In genomic region chr20:42218566-42218965, GRCh38 we compare ENCODE assay signal across 23 cellular contexts.
"Had no signal": no experiment of that assay in that cellular context is flagged by ENCODE, and none has a peak within 500 bp of the region (broad histone marks: within the 10 kb centered on the region; RNA-seq: fewer than 3 reads in every experiment).

No MANE protein-coding gene starts in this region.

- H3K27me3 ChIP-seq: adrenal gland, ascending aorta, brain microvascular endothelial cell, sigmoid colon, testis had no signal

- H3K27me3 Mint-ChIP-seq: activated naive CD8-positive, alpha-beta T cell; dendritic cell treated with granulocyte-macrophage colony-stimulating factor and Interleukin-4, amounts not matched to agents 40 ng/mL and 50 ng/mL, for 4 days; naive thymus-derived CD4-positive, alpha-beta T cell; stimulated activated naive B cell treated with anti-CD40 and anti-IgM and Interleukin-4, amounts not matched to agents 10 μg/mL and 1 μg/mL and 100 μg/mL, for 72 hours had no signal

- H3K36me3 Mint-ChIP-seq: activated naive CD8-positive, alpha-beta T cell; stimulated activated naive B cell treated with anti-CD40 and anti-IgM and Interleukin-4, amounts not matched to agents 10 μg/mL and 1 μg/mL and 100 μg/mL, for 72 hours; WTC11 had no signal

- H3K4me3 ChIP-seq: adrenal gland, ascending aorta, sigmoid colon, smooth muscle cell, testis had no signal

- H3K4me1 Mint-ChIP-seq: naive thymus-derived CD4-positive, alpha-beta T cell; stimulated activated naive B cell treated with anti-CD40 and anti-IgM and Interleukin-4, amounts not matched to agents 10 μg/mL and 1 μg/mL and 100 μg/mL, for 72 hours; WTC11 had no signal

- H3K4me1 ChIP-seq: adrenal gland, ascending aorta, sigmoid colon, testis had no signal

- H3K27ac ChIP-seq: adrenal gland, ascending aorta, brain microvascular endothelial cell, sigmoid colon, testis had no signal

- DNase-seq: activated naive CD4-positive, alpha-beta T cell; activated T-cell treated with anti-CD3 and anti-CD28 coated beads, Interleukin-2, amount 50 U/mL, for 4 hours; adrenal gland; brain microvascular endothelial cell; caudate nucleus; effector CD4-positive, alpha-beta T cell; erythroblast; foreskin fibroblast; kidney; naive thymus-derived CD4-positive, alpha-beta T cell; sigmoid colon; stimulated activated CD4-positive, alpha-beta T cell treated with anti-CD3 and anti-CD28 coated beads, Interleukin-15, amount 100 ng/mL, for 24 hours; stimulated activated CD8-positive, alpha-beta memory T cell treated with anti-CD3 and anti-CD28 coated beads, Interleukin-4, amount 100 ng/mL, for 48 hours; stimulated activated naive B cell treated with anti-CD40 and anti-IgM and Interleukin-4, amounts not matched to agents 10 μg/mL and 1 μg/mL and 100 μg/mL, for 72 hours; T-helper 9 cell; testis; trophoblast cell had no signal

- H3K27ac Mint-ChIP-seq: activated naive CD8-positive, alpha-beta T cell; activated T-helper 2 cell treated with anti-CD3 and anti-CD28 coated beads, Interferon-gamma antibody, Interleukin-2, Interleukin-4, amounts not matched to agents 10 μg/mL and 5 μg/mL and 100 μg/mL, durations not matched to agents 14 hours and 24 hours and 36 hours; dendritic cell treated with granulocyte-macrophage colony-stimulating factor and Interleukin-4, amounts not matched to agents 40 ng/mL and 50 ng/mL, for 4 days; naive thymus-derived CD4-positive, alpha-beta T cell; stimulated activated naive B cell treated with anti-CD40 and anti-IgM and Interleukin-4, amounts not matched to agents 10 μg/mL and 1 μg/mL and 100 μg/mL, for 72 hours; WTC11 had no signal

- H3K4me3 Mint-ChIP-seq: activated naive CD8-positive, alpha-beta T cell; activated T-cell treated with anti-CD3 and anti-CD28 coated beads, Interleukin-2, amount 50 U/mL, for 4 hours; dendritic cell treated with granulocyte-macrophage colony-stimulating factor and Interleukin-4, amounts not matched to agents 40 ng/mL and 50 ng/mL, for 4 days; naive thymus-derived CD4-positive, alpha-beta T cell; stimulated activated naive B cell treated with anti-CD40 and anti-IgM and Interleukin-4, amounts not matched to agents 10 μg/mL and 1 μg/mL and 100 μg/mL, for 72 hours; WTC11 had no signal

- H3K9me3 ChIP-seq: adrenal gland, ascending aorta, sigmoid colon, testis had no signal

- H3K9me3 Mint-ChIP-seq: dendritic cell treated with granulocyte-macrophage colony-stimulating factor and Interleukin-4, amounts not matched to agents 40 ng/mL and 50 ng/mL, for 4 days had no signal

- H3K4me2 ChIP-seq: smooth muscle cell had no signal

- H3K36me3 ChIP-seq: adrenal gland, ascending aorta, brain microvascular endothelial cell, sigmoid colon had no signal
